Comparison of ENCODE assay signal across 8 cellular contexts in the genomic region with DNA sequence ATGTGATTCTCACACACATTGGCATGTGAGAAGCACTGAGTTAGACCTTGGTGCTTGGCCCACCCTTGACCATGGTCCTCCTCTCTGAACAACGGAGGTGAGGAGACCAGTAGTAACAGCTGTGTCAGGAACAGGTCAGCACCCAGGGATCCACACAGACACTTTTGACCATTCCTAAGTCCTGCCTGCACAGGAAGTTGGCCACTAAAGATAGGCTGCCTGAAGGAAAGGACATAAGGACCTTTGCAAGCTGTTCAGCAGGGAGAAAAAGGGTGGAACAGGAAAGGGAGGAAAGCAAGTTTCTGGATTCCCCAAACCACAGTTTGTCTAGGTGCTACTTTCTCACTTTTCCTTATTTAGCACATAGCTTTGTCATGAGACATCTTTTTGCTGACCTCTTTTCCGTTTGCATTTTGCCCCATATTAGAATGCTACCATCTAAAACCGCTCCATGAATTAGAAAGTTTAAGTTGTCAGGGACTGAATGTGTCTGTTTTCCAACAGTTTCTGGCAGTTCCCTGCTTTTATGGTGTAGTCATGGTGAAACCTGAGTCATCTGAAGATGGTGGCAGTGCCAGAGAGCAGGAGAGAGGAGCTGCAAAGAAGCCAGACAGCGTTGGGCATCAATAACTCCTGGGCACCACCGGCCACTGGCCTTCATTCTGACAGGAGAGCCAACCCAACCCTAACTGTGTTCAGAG. TPM values are rescaled to one million over a fixed set of nuclear protein-coding genes. Genes with fewer than 3 reads are reported as not detected.
DNase-seq lines count a peak whose midpoint lies in the region; ATAC-seq and TF ChIP-seq lines count a peak whose summit lies in the region.

No MANE protein-coding gene starts in this region.

- H4K20me1 ChIP-seq in PC-3 (ENCODE audit: low read length), result no peaks in the 10 kb centered on the region

- peak overlapping the region; percentile 96 for H3K4me2 ChIP-seq in PC-3 (ENCODE audit: low read length)

- H3K36me3 ChIP-seq in PC-3 (ENCODE audit: low read depth, low read length), result peaks cover 3% of the 10 kb centered on the region; the same call in 1 of the 2 replicates

- H2AFZ ChIP-seq in PC-3 (ENCODE audit: low read length), result peak overlapping the region; percentile 83

- H3K4me1 ChIP-seq in PC-3 (ENCODE audit: insufficient read depth, low read length), result peaks cover 32% of the 10 kb centered on the region

- H3K36me3 Mint-ChIP-seq in natural killer cell, result no peaks in the 10 kb centered on the region

- H3K27ac ChIP-seq in PC-3 (ENCODE audit: low read length) (peak overlapping the region; percentile 98), dorsolateral prefrontal cortex (peak overlapping the region in 50 of 59 donors; percentile 16 to 86 (median 68))

- peaks cover 25% of the 10 kb centered on the region for H3K79me2 ChIP-seq in PC-3 (ENCODE audit: low read length)

- intact Hi-C loops in PC-3 (cut with micrococcal nuclease), result loop anchor here (2.0 kb wide), 1 partner anchor 20 kb away; no protein-coding TSS in a partner anchor
- intact Hi-C loops in dorsolateral prefrontal cortex (cut with DNase I), result no loop called here
- intact Hi-C loops in natural killer cell (cut with micrococcal nuclease), result no loop called here

- POLR2A ChIA-PET in PC-3 (lab: Charles Lee; ENCODE audit: unreplicated experiment), result interaction anchor here (0.5 to 0.6 kb wide), 2 partner anchors 19 to 114 kb away, joined by 5 to 8 read pairs; no protein-coding TSS in a partner anchor

- H3F3A ChIP-seq in PC-3 (ENCODE audit: low read length, unreplicated experiment), result peaks cover 5% of the 10 kb centered on the region

- CTCF ChIA-PET in PC-3 (lab: Charles Lee), result interaction anchor here (0.7 kb wide), 1 partner anchor 457 kb away, joined by 3 read pairs; no protein-coding TSS in a partner anchor

- peak; percentile 47 for DNase-seq in CD1c-positive myeloid dendritic cell (ENCODE audit: extremely low spot score)
- DNase-seq in PC-3, result peak; percentile 63
- peak in 5 of 10 donors; percentile 26 to 55 (median 39) for DNase-seq in dorsolateral prefrontal cortex
- DNase-seq in natural killer cell, result no peak
- DNase-seq in retina, result no peak
- DNase-seq in DMS79 (lab: John Stamatoyannopoulos, UW), result no peak
- DNase-seq in NCI-H2196 (lab: John Stamatoyannopoulos, UW; ENCODE audit: unreplicated experiment), result no peak

- H3K9ac ChIP-seq in PC-3 (ENCODE audit: low read length), result peak overlapping the region; percentile 94

- H3K4me3 Mint-ChIP-seq in natural killer cell, result peak overlapping the region; percentile 85

- H3K27me3 Mint-ChIP-seq in natural killer cell (ENCODE audit: low read depth in 2 of 2), result peaks cover 14 to 16% of the 10 kb centered on the region in 2 donors

- H3K9me3 ChIP-seq in PC-3 (ENCODE audit: low read length), result no peaks in the 10 kb centered on the region

- H3K4me1 Mint-ChIP-seq in natural killer cell, result peaks cover 16 to 27% of the 10 kb centered on the region in 2 donors

- BruUV-seq in PC-3 (replicated peaks; lab: Mats Ljungman, UMichigan), result no TSS peak

- H3K4me3 ChIP-seq in PC-3 (ENCODE audit: low read length) (peak overlapping the region; percentile 84), dorsolateral prefrontal cortex (peak overlapping the region in 50 of 59 donors; percentile 37 to 77 (median 64))

- H3K9me2 ChIP-seq in PC-3 (replicated peaks; ENCODE audit: low read length), result no peaks in the 10 kb centered on the region

- no peak overlapping the region for H3K27ac Mint-ChIP-seq in natural killer cell

- TF ChIP-seq CTCF in PC-3 (conservative IDR thresholded peaks at IDR 0.05; ENCODE audit: low read depth, low read length), result no peak
- TF ChIP-seq CTCF in dorsolateral prefrontal cortex (IDR thresholded peaks at IDR 0.05 in 54 of 56, conservative IDR thresholded peaks at IDR 0.05 in 2 of 56; ENCODE audit: low read depth in 1 of 56, partially characterized antibody in 56 of 56), result no peak
- no peak for TF ChIP-seq CTCF in natural killer cell (IDR thresholded peaks at IDR 0.05)

- no peaks in the 10 kb centered on the region for H3K9me3 Mint-ChIP-seq in natural killer cell

- H3K27me3 ChIP-seq in PC-3 (ENCODE audit: low read length) (no peaks in the 10 kb centered on the region), dorsolateral prefrontal cortex (peaks cover 0 to 5% (median 0%) of the 10 kb centered on the region in 45 donors)

- ATAC-seq in PC-3 (peak; percentile 45), natural killer cell (no peak), GM18907 (IDR thresholded peaks at IDR 0.05; ENCODE audit: unreplicated experiment) (no peak)

RNA-seq across cellular contexts. Expression of gene CD109, which starts 1.1 kb away (rescaled TPM):
- total RNA-seq in PC-3 (2014; rRNA removed) (16.8 and 19.1 TPM in 2 replicates), dorsolateral prefrontal cortex (10 to 100 TPM in 2 of 120 experiments, 1 to 10 TPM in 118; 1.3 to 13.2 (median 5.1) TPM), natural killer cell (under 1 TPM; 0.24 to 0.88 (median 0.83) TPM)

RNA-seq across cellular contexts. Expression of gene SLC17A5, which starts 41.1 kb away (rescaled TPM):
- 3.3 and 5.2 TPM in 2 replicates for total RNA-seq in PC-3 (2014; rRNA removed)
- total RNA-seq in dorsolateral prefrontal cortex, result 10 to 100 TPM; 10.8 to 27.7 (median 16.8) TPM
- total RNA-seq in natural killer cell, result 10 to 100 TPM in 1 of 3 donors, 1 to 10 TPM in 2; 8.5 to 13.8 (median 9.1) TPM

Comparison
In these comparisons a context has a peak if more than half of its experiments do, and no peak if none do; other contexts are left out.
1. DNase-seq: peak in CD1c-positive myeloid dendritic cell (single experiment) and PC-3 (single experiment); none in natural killer cell (single experiment), retina (single experiment), DMS79 (single experiment) and NCI-H2196 (single experiment).